Comparison of ENCODE assay signal across 12 cellular contexts in genomic region chr6:26332408-26332807, GRCh38. TPM values are rescaled to one million over a fixed set of nuclear protein-coding genes. Genes with fewer than 3 reads are reported as not detected.
A peak's percentile ranks its signal among the peaks of the same experiment; 100 is the strongest.
DNase-seq lines count a peak whose midpoint lies in the region; ATAC-seq, FAIRE-seq and TF ChIP-seq lines count a peak whose summit lies in the region.
"Had no signal": no experiment of that assay in that cellular context is flagged by ENCODE, and none has a peak within 500 bp of the region (broad histone marks: within the 10 kb centered on the region; RNA-seq: fewer than 3 reads in every experiment).

No MANE protein-coding gene starts in this region.

- in situ Hi-C loops in HepG2 (cut with HindIII; ENCODE audit: extremely low pct_ligation_motif_present, low pct_unique_long_range_greater_than_20kb): loop anchor here (5.0 kb wide), 1 partner anchor 220 kb away; no protein-coding TSS in a partner anchor

- DNase-seq in HepG2 (ENCODE audit: low spot score) (no peak), right lobe of liver (no peak), OCI-LY7 (ENCODE audit: low spot score) (no peak), epithelial cell of proximal tubule (ENCODE audit: low read depth) (no peak), COLO668 (lab: John Stamatoyannopoulos, UW; ENCODE audit: unreplicated experiment) (no peak), suprapubic skin (ENCODE audit: low spot score in 2 of 2) (no peak), HuH-7 (ENCODE audit: low spot score) (no peak)
- DNase-seq: Kasumi-1, NCI-H774, upper lobe of right lung had no signal

- H3K79me2 ChIP-seq in HepG2 (ENCODE audit: insufficient read depth, low read length) (no peaks in the 10 kb centered on the region), OCI-LY7 (ENCODE audit: insufficient read depth, low read depth, low read length) (no peaks in the 10 kb centered on the region)

- TF ChIP-seq POLR2A in HepG2 (IDR thresholded peaks at IDR 0.05; ENCODE audit: insufficient read depth in 1 of 2, low read depth in 2 of 2, low read length in 2 of 2) (no peak), right lobe of liver (IDR thresholded peaks at IDR 0.05) (no peak), suprapubic skin (IDR thresholded peaks at IDR 0.05) (no peak)

- POLR2A ChIA-PET in HepG2 (lab: Yijun Ruan, JAX): interaction anchor here (2.1 kb wide), 1 partner anchor 10 kb away, joined by 9 read pairs; no protein-coding TSS in a partner anchor
- POLR2A ChIA-PET in OCI-LY7 (lab: Charles Lee): interaction anchor here (0.6 to 4.1 kb wide), 5 partner anchors 8 to 226 kb away, joined by 3 to 20 read pairs (median 4); no protein-coding TSS in a partner anchor

- BruUV-seq in HepG2 (replicated peaks; lab: Mats Ljungman, UMichigan) (no TSS peak), OCI-LY7 (replicated peaks; lab: Mats Ljungman, UMichigan) (no TSS peak)

- H3K4me3 ChIP-seq in HepG2 (replicated peaks in 1 of 3; ENCODE audit: insufficient read depth in 1 of 3, low read depth in 2 of 3, low read length in 3 of 3) (peak overlapping the region; percentile 55 to 84 (median 63)), right lobe of liver (no peak overlapping the region), OCI-LY7 (ENCODE audit: low read depth, low read length, poor library complexity, severe bottlenecking) (peak overlapping the region; percentile 72), epithelial cell of proximal tubule (ENCODE audit: low read depth, low read length) (peak overlapping the region; percentile 55), thymus (ENCODE audit: low read length) (peak overlapping the region; percentile 36), suprapubic skin (no peak overlapping the region)
- H3K4me3 ChIP-seq: upper lobe of right lung had no signal

- 7% methylated on average over 8 of the region's 8 CpGs for WGBS in HepG2 (ENCODE audit: low lambda C conversion rate)
- 10% methylated on average over 8 of the region's 8 CpGs for WGBS in right lobe of liver (ENCODE audit: insufficient coverage, low coverage, low lambda C conversion rate, missing lambda C conversion rate)
- WGBS in thymus: 14% methylated on average over 8 of the region's 8 CpGs
- WGBS in suprapubic skin: 22% methylated on average over 8 of the region's 8 CpGs

- H3K27ac ChIP-seq in HepG2 (ENCODE audit: extremely low read length, insufficient read depth, low read length) (no peak overlapping the region), right lobe of liver (no peak overlapping the region), OCI-LY7 (ENCODE audit: low read depth, low read length, poor library complexity, severe bottlenecking) (peak overlapping the region; percentile 62), thymus (ENCODE audit: low read depth) (no peak overlapping the region), suprapubic skin (no peak overlapping the region)
- H3K27ac ChIP-seq: upper lobe of right lung had no signal

- H3K9me3 ChIP-seq in HepG2 (ENCODE audit: low read length) (no peaks in the 10 kb centered on the region), right lobe of liver (no peaks in the 10 kb centered on the region), OCI-LY7 (ENCODE audit: low read length) (no peaks in the 10 kb centered on the region), thymus (ENCODE audit: control insufficient read depth) (no peaks in the 10 kb centered on the region), suprapubic skin (no peaks in the 10 kb centered on the region)
- H3K9me3 ChIP-seq: upper lobe of right lung had no signal

- H2AFZ ChIP-seq in HepG2 (ENCODE audit: low read length) (peak overlapping the region; percentile 74), OCI-LY7 (ENCODE audit: low read length) (peak overlapping the region; percentile 95)

- H3K36me3 ChIP-seq in HepG2 (replicated peaks in 1 of 2; ENCODE audit: control insufficient read depth in 1 of 2, insufficient read depth in 2 of 2, low read length in 2 of 2) (no peaks in the 10 kb centered on the region), right lobe of liver (no peaks in the 10 kb centered on the region), OCI-LY7 (ENCODE audit: insufficient read depth, low read length) (no peaks in the 10 kb centered on the region), thymus (ENCODE audit: control insufficient read depth, insufficient read depth) (no peaks in the 10 kb centered on the region), suprapubic skin (no peaks in the 10 kb centered on the region)
- H3K36me3 ChIP-seq: upper lobe of right lung had no signal

- H3K9me2 ChIP-seq in OCI-LY7 (ENCODE audit: insufficient read depth, low read length): no peaks in the 10 kb centered on the region

- no peak for FAIRE-seq in HepG2 (lab: Jason Lieb, UNC)
- FAIRE-seq: D721Med had no signal

- TF ChIP-seq CTCF in HepG2 (CRISPR knock-in tag; IDR thresholded peaks at IDR 0.05): no peak
- TF ChIP-seq CTCF in right lobe of liver (IDR thresholded peaks at IDR 0.05): no peak
- no peak for TF ChIP-seq CTCF in OCI-LY7 (conservative IDR thresholded peaks at IDR 0.05; ENCODE audit: low read length)
- no peak for TF ChIP-seq CTCF in epithelial cell of proximal tubule (conservative IDR thresholded peaks at IDR 0.05; ENCODE audit: low read depth, low read length)
- TF ChIP-seq CTCF in suprapubic skin (IDR thresholded peaks at IDR 0.05): no peak

- ATAC-seq in HepG2 (no peak), right lobe of liver (no peak)
- ATAC-seq: upper lobe of right lung had no signal

- no peak for TF ChIP-seq RAD21 in HepG2 (CRISPR knock-in tag; IDR thresholded peaks at IDR 0.05)

- H3K4me2 ChIP-seq in HepG2 (ENCODE audit: low read depth, low read length): peak overlapping the region; percentile 88
- peak overlapping the region; percentile 96 for H3K4me2 ChIP-seq in OCI-LY7 (ENCODE audit: low read length)

- no peaks in the 10 kb centered on the region for H4K20me1 ChIP-seq in HepG2 (ENCODE audit: insufficient read depth, low read length)
- no peaks in the 10 kb centered on the region for H4K20me1 ChIP-seq in OCI-LY7 (ENCODE audit: insufficient read depth, low read length)

- intact Hi-C loops in HepG2 (cut with micrococcal nuclease; ENCODE audit: unreplicated experiment): loop anchor here (5.0 kb wide), 1 partner anchor 155 kb away; no protein-coding TSS in a partner anchor
- intact Hi-C loops in right lobe of liver (cut with DNase I): no loop called here
- intact Hi-C loops in OCI-LY7 (cut with micrococcal nuclease; ENCODE audit: unreplicated experiment): loop anchor here (10.0 kb wide), 1 partner anchor 1142 kb away; the partner anchor contains the start of gene ZNF184

- H3K27me3 ChIP-seq in HepG2 (ENCODE audit: control insufficient read depth in 1 of 2, insufficient read depth in 2 of 2, low read length in 2 of 2): no peaks in the 10 kb centered on the region; a peak in 2 of 5 replicates
- H3K27me3 ChIP-seq in right lobe of liver: peaks cover 0 to 46% of the 10 kb centered on the region in 2 donors
- peaks cover 45% of the 10 kb centered on the region for H3K27me3 ChIP-seq in thymus (ENCODE audit: control insufficient read depth, insufficient read depth)
- H3K27me3 ChIP-seq in suprapubic skin: peaks cover 70% of the 10 kb centered on the region

- TF ChIP-seq EP300 in HepG2 (IDR thresholded peaks at IDR 0.05; ENCODE audit: low read depth in 2 of 2, low read length in 2 of 2): no peak
- no peak for TF ChIP-seq EP300 in HepG2 (CRISPR knock-in tag; IDR thresholded peaks at IDR 0.05; ENCODE audit: borderline replicate concordance)
- no peak for TF ChIP-seq EP300 in suprapubic skin (IDR thresholded peaks at IDR 0.05)

- peak overlapping the region; percentile 19; the same call in 1 of the 2 replicates for H3K9ac ChIP-seq in HepG2 (ENCODE audit: insufficient read depth, low read depth, low read length)

- CTCF ChIA-PET in HepG2 (lab: Yijun Ruan, JAX; ENCODE audit: low intra/inter-chr PET ratio, low total read pairs): no interaction called here
- CTCF ChIA-PET in OCI-LY7 (lab: Charles Lee; ENCODE audit: unreplicated experiment): interaction anchor here (0.5 to 1.3 kb wide), 2 partner anchors 9 to 10 kb away, joined by 3 to 5 read pairs; no protein-coding TSS in a partner anchor

- H3K4me1 ChIP-seq in HepG2 (ENCODE audit: insufficient read depth, low read length) (peaks cover 45% of the 10 kb centered on the region), right lobe of liver (peaks cover 0 to 13% (median 0%) of the 10 kb centered on the region in 4 donors), OCI-LY7 (ENCODE audit: insufficient read depth, low read length, poor library complexity, severe bottlenecking) (peaks cover 69% of the 10 kb centered on the region), thymus (ENCODE audit: control insufficient read depth, insufficient read depth, low read length) (peaks cover 2% of the 10 kb centered on the region), suprapubic skin (peaks cover 23% of the 10 kb centered on the region)

RNA-seq across cellular contexts. Expression of gene BTN3A2, which starts 32.6 kb away (rescaled TPM):
- total RNA-seq in HepG2 (2016; rRNA removed; fragmentation: Illumina TruSeq; extraction: Trizol): 18.9 and 21.3 TPM in 2 replicates
- 3.4 and 4.3 TPM in 2 replicates for total RNA-seq in HepG2 (2016; cell fraction: cytosol; rRNA removed; fragmentation: Illumina TruSeq; extraction: Trizol; ENCODE audit: low read depth)
- 17.8 and 20.4 TPM in 2 replicates for total RNA-seq in HepG2 (2016; cell fraction: insoluble cytoplasmic fraction; rRNA removed; fragmentation: Illumina TruSeq; extraction: Trizol)
- total RNA-seq in HepG2 (2016; cell fraction: membrane; rRNA removed; fragmentation: Illumina TruSeq; extraction: Trizol): 13.3 and 13.9 TPM in 2 replicates
- 16.6 and 20.6 TPM in 2 replicates for total RNA-seq in HepG2 (2016; cell fraction: nucleus; rRNA removed; fragmentation: Illumina TruSeq; extraction: Trizol)
- 36.2 and 36.3 TPM in 2 replicates for polyA plus RNA-seq in HepG2 (2011; rRNA removed)
- 28.2 and 31.2 TPM in 2 replicates for polyA plus RNA-seq in HepG2 (2011; cell fraction: cytosol; rRNA removed)
- polyA plus RNA-seq in HepG2 (2011; cell fraction: nucleus; rRNA removed): 36.5 and 54.5 TPM in 2 replicates
- 22.7 and 24.1 TPM in 2 replicates for polyA plus RNA-seq in HepG2 (2012)
- polyA plus RNA-seq in HepG2 (2016; cell fraction: cytosol; fragmentation: Illumina TruSeq; extraction: Trizol; ENCODE audit: low read depth): 3.2 and 3.3 TPM in 2 replicates
- 14.2 and 14.4 TPM in 2 replicates for polyA plus RNA-seq in HepG2 (2016; cell fraction: insoluble cytoplasmic fraction; fragmentation: Illumina TruSeq; extraction: Trizol; ENCODE audit: low read depth)
- 8.3 and 9.3 TPM in 2 replicates for polyA plus RNA-seq in HepG2 (2016; cell fraction: membrane; fragmentation: Illumina TruSeq; extraction: Trizol; ENCODE audit: low read depth)
- 33.8 and 37.9 TPM in 2 replicates for polyA plus RNA-seq in HepG2 (2016; cell fraction: nucleus; fragmentation: Illumina TruSeq; extraction: Trizol; ENCODE audit: insufficient read depth, low read depth)
- 35.9 and 51.8 TPM in 2 replicates for polyA minus RNA-seq in HepG2 (2011; rRNA and poly(A)+ RNA removed; ENCODE audit: low replicate concordance)
- 12.0 and 17.2 TPM in 2 replicates for polyA minus RNA-seq in HepG2 (2011; cell fraction: cytosol; rRNA and poly(A)+ RNA removed)
- polyA minus RNA-seq in HepG2 (2011; cell fraction: nucleus; rRNA and poly(A)+ RNA removed): 21.9 and 35.8 TPM in 2 replicates
- 10 to 100 TPM in 5 of 6 experiments, 1 to 10 TPM in 1; 7.7 to 21.6 (median 15.4) TPM for total RNA-seq in right lobe of liver
- 47.9 and 54.5 TPM in 2 replicates for total RNA-seq in OCI-LY7 (2014; rRNA removed; shearing (Covaris generic))
- 70.8 and 95.7 TPM in 2 replicates for total RNA-seq in OCI-LY7 (2022)
- 14.3 and 15.0 TPM in 2 replicates for total RNA-seq in epithelial cell of proximal tubule
- 43.1 TPM for polyA plus RNA-seq in thymus
- total RNA-seq in suprapubic skin: 10 to 100 TPM; 15.2 to 29.6 (median 23.7) TPM

RNA-seq across cellular contexts. Expression of gene BTN2A2, which starts 50.5 kb away (rescaled TPM):
- total RNA-seq in HepG2 (2016; rRNA removed; fragmentation: Illumina TruSeq; extraction: Trizol): 6.0 and 12.2 TPM in 2 replicates
- 2.6 and 2.7 TPM in 2 replicates for total RNA-seq in HepG2 (2016; cell fraction: cytosol; rRNA removed; fragmentation: Illumina TruSeq; extraction: Trizol; ENCODE audit: low read depth)
- 5.9 and 11.3 TPM in 2 replicates for total RNA-seq in HepG2 (2016; cell fraction: insoluble cytoplasmic fraction; rRNA removed; fragmentation: Illumina TruSeq; extraction: Trizol)
- 3.3 and 3.6 TPM in 2 replicates for total RNA-seq in HepG2 (2016; cell fraction: membrane; rRNA removed; fragmentation: Illumina TruSeq; extraction: Trizol)
- total RNA-seq in HepG2 (2016; cell fraction: nucleus; rRNA removed; fragmentation: Illumina TruSeq; extraction: Trizol): 18.5 and 19.7 TPM in 2 replicates
- polyA plus RNA-seq in HepG2 (2011; rRNA removed): 10.8 and 15.4 TPM in 2 replicates
- 8.1 and 9.6 TPM in 2 replicates for polyA plus RNA-seq in HepG2 (2011; cell fraction: cytosol; rRNA removed)
- 24.5 and 30.2 TPM in 2 replicates for polyA plus RNA-seq in HepG2 (2011; cell fraction: nucleus; rRNA removed)
- polyA plus RNA-seq in HepG2 (2012): 8.5 and 8.6 TPM in 2 replicates
- 0.77 and 0.96 TPM in 2 replicates for polyA plus RNA-seq in HepG2 (2016; cell fraction: cytosol; fragmentation: Illumina TruSeq; extraction: Trizol; ENCODE audit: low read depth)
- 4.7 and 5.5 TPM in 2 replicates for polyA plus RNA-seq in HepG2 (2016; cell fraction: insoluble cytoplasmic fraction; fragmentation: Illumina TruSeq; extraction: Trizol; ENCODE audit: low read depth)
- polyA plus RNA-seq in HepG2 (2016; cell fraction: membrane; fragmentation: Illumina TruSeq; extraction: Trizol; ENCODE audit: low read depth): 1.7 and 2.0 TPM in 2 replicates
- polyA plus RNA-seq in HepG2 (2016; cell fraction: nucleus; fragmentation: Illumina TruSeq; extraction: Trizol; ENCODE audit: insufficient read depth, low read depth): 17.6 and 22.8 TPM in 2 replicates
- polyA minus RNA-seq in HepG2 (2011; rRNA and poly(A)+ RNA removed; ENCODE audit: low replicate concordance): 2.5 and 22.6 TPM in 2 replicates
- 6.1 and 6.4 TPM in 2 replicates for polyA minus RNA-seq in HepG2 (2011; cell fraction: cytosol; rRNA and poly(A)+ RNA removed)
- 29.2 and 34.7 TPM in 2 replicates for polyA minus RNA-seq in HepG2 (2011; cell fraction: nucleus; rRNA and poly(A)+ RNA removed)
- total RNA-seq in right lobe of liver: 1 to 10 TPM; 1.9 to 5.3 (median 3.7) TPM
- 42.0 and 45.1 TPM in 2 replicates for total RNA-seq in OCI-LY7 (2014; rRNA removed; shearing (Covaris generic))
- 35.0 and 44.8 TPM in 2 replicates for total RNA-seq in OCI-LY7 (2022)
- 7.1 and 12.1 TPM in 2 replicates for total RNA-seq in epithelial cell of proximal tubule
- polyA plus RNA-seq in thymus: 18.7 TPM
- 10 to 100 TPM in 2 of 4 donors, 1 to 10 TPM in 2; 6.7 to 27.6 (median 11.5) TPM for total RNA-seq in suprapubic skin

Comparison
In these comparisons a context has a peak if more than half of its experiments do, and no peak if none do; other contexts are left out.
1. H3K4me3 ChIP-seq: peak in HepG2 (3 of 3), OCI-LY7 (single experiment), epithelial cell of proximal tubule (single experiment) and thymus (single experiment); none in right lobe of liver (0 of 3) and suprapubic skin (single experiment).
2. intact Hi-C loops: an anchor here in HepG2 (5.0 kb wide) and OCI-LY7 (10.0 kb wide); none called in right lobe of liver.